In the genomic region with DNA sequence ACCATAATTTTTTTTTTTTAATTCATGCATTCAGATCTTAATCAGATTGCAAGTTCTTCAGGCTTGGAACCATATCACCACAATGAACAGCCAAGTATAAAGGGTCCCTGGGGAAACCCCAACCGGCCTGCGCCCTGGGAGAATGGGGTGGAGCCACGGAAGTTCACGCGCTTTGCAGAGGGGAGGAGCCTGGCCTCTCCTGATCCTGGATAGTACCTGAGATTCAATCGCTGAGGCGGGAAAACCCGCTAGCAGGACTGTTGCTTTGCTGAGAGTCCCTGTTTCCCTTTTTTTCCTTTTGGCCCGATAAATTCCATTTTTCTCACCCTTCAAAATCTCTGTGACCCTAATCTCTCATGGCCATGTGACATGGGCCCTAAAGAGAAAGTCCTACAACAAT, we compare ENCODE assay signal across 19 cellular contexts.
"Had no signal": no experiment of that assay in that cellular context is flagged by ENCODE, and none has a peak within 500 bp of the region (broad histone marks: within the 10 kb centered on the region; RNA-seq: fewer than 3 reads in every experiment).

No MANE protein-coding gene starts in this region.

- H3K4me1 Mint-ChIP-seq: stimulated activated effector memory CD8-positive, alpha-beta T cell treated with anti-CD3 and anti-CD28 coated beads, Interleukin-12 subunit alpha, Interleukin-12 subunit beta, amount 100 ng/mL, for 72 hours had no signal

- H3K27me3 ChIP-seq: heart left ventricle, suprapubic skin, thyroid gland, upper lobe of left lung, uterus had no signal

- H3K4me2 ChIP-seq: smooth muscle cell had no signal

- H3K4me1 ChIP-seq: suprapubic skin, thyroid gland, upper lobe of left lung, uterus had no signal

- H3K36me3 Mint-ChIP-seq: naive thymus-derived CD8-positive, alpha-beta T cell; stimulated activated effector memory CD8-positive, alpha-beta T cell treated with anti-CD3 and anti-CD28 coated beads, Interleukin-12 subunit alpha, Interleukin-12 subunit beta, amount 100 ng/mL, for 72 hours had no signal

- H3K27ac ChIP-seq: coronary artery, heart left ventricle, suprapubic skin, thyroid gland, uterus had no signal

- H3K9me3 ChIP-seq: heart left ventricle, mucosa of descending colon, suprapubic skin, thyroid gland, upper lobe of left lung, uterus had no signal

- H3K36me3 ChIP-seq: heart left ventricle, suprapubic skin, thyroid gland, upper lobe of left lung, uterus had no signal

- H3K9me3 Mint-ChIP-seq: stimulated activated effector memory CD8-positive, alpha-beta T cell treated with anti-CD3 and anti-CD28 coated beads, Interleukin-12 subunit alpha, Interleukin-12 subunit beta, amount 100 ng/mL, for 72 hours had no signal

- ATAC-seq: mucosa of descending colon; naive thymus-derived CD8-positive, alpha-beta T cell; stimulated activated effector memory CD8-positive, alpha-beta T cell treated with anti-CD3 and anti-CD28 coated beads, Interleukin-12 subunit alpha, Interleukin-12 subunit beta, amount 100 ng/mL, for 72 hours; stimulated activated naive CD8-positive, alpha-beta T cell treated with anti-CD3 and anti-CD28 coated beads, Interleukin-15, Interleukin-2, amounts not matched to agents 100 U/mL and 50 U/mL, for 24 hours had no signal

- H3K4me3 ChIP-seq: coronary artery, heart left ventricle, mucosa of descending colon, smooth muscle cell, suprapubic skin, thyroid gland, upper lobe of left lung, uterus had no signal

- H3K4me3 Mint-ChIP-seq: naive thymus-derived CD8-positive, alpha-beta T cell; stimulated activated effector memory CD8-positive, alpha-beta T cell treated with anti-CD3 and anti-CD28 coated beads, Interleukin-12 subunit alpha, Interleukin-12 subunit beta, amount 100 ng/mL, for 72 hours had no signal

- H3K27ac Mint-ChIP-seq: naive thymus-derived CD8-positive, alpha-beta T cell; stimulated activated effector memory CD8-positive, alpha-beta T cell treated with anti-CD3 and anti-CD28 coated beads, Interleukin-12 subunit alpha, Interleukin-12 subunit beta, amount 100 ng/mL, for 72 hours had no signal

- DNase-seq: effector CD4-positive, alpha-beta T cell; foreskin melanocyte; hippocampal formation; kidney glomerular epithelial cell; mammary epithelial cell; mucosa of descending colon; naive thymus-derived CD8-positive, alpha-beta T cell; posterior cingulate gyrus; stimulated activated CD4-positive, alpha-beta T cell treated with anti-CD3 and anti-CD28 coated beads, Interleukin-4, amount 100 ng/mL, for 1 hour; stimulated activated CD8-positive, alpha-beta memory T cell treated with anti-CD3 and anti-CD28 coated beads, Interleukin-4, amount 100 ng/mL, for 48 hours; stimulated activated naive CD8-positive, alpha-beta T cell treated with anti-CD3 and anti-CD28 coated beads, Interleukin-15, Interleukin-2, amounts not matched to agents 100 U/mL and 50 U/mL, for 24 hours; thyroid gland; uterus had no signal
